Comparison of ENCODE assay signal across 8 cellular contexts in the genomic region with DNA sequence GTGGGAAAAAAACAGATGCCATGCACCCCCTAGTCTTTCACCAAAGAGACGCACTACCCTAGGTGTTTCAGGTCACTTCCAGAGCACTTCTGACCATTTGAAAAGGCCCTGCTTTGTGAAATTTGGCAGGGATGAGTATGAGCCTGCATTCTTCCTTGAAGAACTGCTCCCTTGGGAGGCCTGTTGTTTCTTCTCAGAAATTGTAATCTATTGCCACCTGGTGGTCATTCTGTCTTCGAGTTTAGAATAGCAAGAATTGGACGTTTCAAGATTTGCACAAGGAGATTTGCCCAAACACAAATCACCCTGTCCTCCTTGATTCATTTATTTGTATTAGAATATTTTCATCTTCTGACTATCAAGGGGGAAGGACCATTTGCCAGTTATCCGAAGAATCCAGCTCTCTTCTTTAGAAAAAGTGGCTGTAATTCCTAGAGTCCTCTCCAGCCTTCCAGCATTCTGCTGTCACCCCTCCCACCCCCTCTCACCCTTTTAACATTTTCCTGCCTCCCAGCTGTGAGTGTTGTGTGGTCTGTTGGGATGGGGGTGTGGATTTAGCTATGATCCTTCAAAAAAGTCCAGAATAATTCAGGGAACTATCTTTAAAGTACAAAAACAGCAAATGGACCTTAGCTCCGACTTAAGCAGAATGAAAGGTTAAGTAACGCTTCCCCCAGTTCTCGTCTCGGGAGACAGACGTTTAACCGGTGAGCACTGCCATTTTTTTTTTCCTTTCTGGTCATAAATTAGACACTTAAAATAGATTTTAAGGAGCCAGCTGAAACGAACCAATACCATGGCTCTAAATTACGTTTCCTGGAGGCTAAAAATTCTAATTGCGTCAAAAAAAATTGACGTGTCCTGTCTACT. TPM values are rescaled to one million over a fixed set of nuclear protein-coding genes. Genes with fewer than 3 reads are reported as not detected.
DNase-seq lines count a peak whose midpoint lies in the region; ATAC-seq, FAIRE-seq and TF ChIP-seq lines count a peak whose summit lies in the region.

No MANE protein-coding gene starts in this region.

- FAIRE-seq in keratinocyte (lab: Jason Lieb, UNC), result peak; percentile 84

- dilution Hi-C loops in keratinocyte (cut with MboI; ENCODE audit: extremely low pct_ligation_motif_present, low sequenced_read_pairs), result no loop called here

- TF ChIP-seq CTCF in breast epithelium (IDR thresholded peaks at IDR 0.05), result peak; percentile 78 to 86 (median 83)
- peak; percentile 37 to 57 (median 40) for TF ChIP-seq CTCF in keratinocyte (optimal IDR thresholded peaks at IDR 0.05 in 1 of 3, IDR thresholded peaks at IDR 0.05 in 1 of 3, conservative IDR thresholded peaks at IDR 0.05 in 1 of 3; ENCODE audit: extremely low read depth in 1 of 3, insufficient read depth in 2 of 3, low read length in 3 of 3)
- peak; percentile 67 for TF ChIP-seq CTCF in thoracic aorta (IDR thresholded peaks at IDR 0.05)

- H3K9me1 ChIP-seq in keratinocyte (ENCODE audit: control insufficient read depth, extremely low read depth, insufficient read depth, low read length), result no peaks in the 10 kb centered on the region

- peaks cover 49% of the 10 kb centered on the region for H3K27me3 ChIP-seq in HUES6 (ENCODE audit: control insufficient read depth, insufficient read depth, low read length)
- H3K27me3 ChIP-seq in breast epithelium, result peaks cover 6 to 52% of the 10 kb centered on the region in 2 donors
- H3K27me3 ChIP-seq in keratinocyte (ENCODE audit: control insufficient read depth, extremely low read depth, insufficient read depth, low read length), result peaks cover 37% of the 10 kb centered on the region
- no peaks in the 10 kb centered on the region for H3K27me3 ChIP-seq in thoracic aorta (replicated peaks; ENCODE audit: insufficient read depth)

- ATAC-seq in thoracic aorta (ENCODE audit: insufficient number of reproducible peaks, low FRiP score, low read depth) (no peak), GM21390 (IDR thresholded peaks at IDR 0.05; ENCODE audit: unreplicated experiment) (no peak)
- ATAC-seq in activated CD4-positive, CD25-positive, alpha-beta regulatory T cell treated with anti-CD3 and anti-CD28 coated beads, Interleukin-2, amount 50 U/mL, for 24 hours, result no peak

- peak overlapping the region; percentile 15; the same call in 1 of the 2 replicates for H3K27ac ChIP-seq in HUES6 (ENCODE audit: low read depth, low read length)
- H3K27ac ChIP-seq in breast epithelium, result no peak overlapping the region
- H3K27ac ChIP-seq in keratinocyte (ENCODE audit: control insufficient read depth, insufficient read depth, low read length), result no peak overlapping the region
- no peak overlapping the region for H3K27ac ChIP-seq in thoracic aorta

- H3K4me3 ChIP-seq in HUES6 (ENCODE audit: low read depth, low read length) (peak overlapping the region; percentile 76), breast epithelium (no peak overlapping the region), keratinocyte (ENCODE audit: control insufficient read depth in 2 of 3, extremely low read depth in 1 of 3, insufficient read depth in 2 of 3, low read depth in 1 of 3, low read length in 3 of 3) (no peak overlapping the region), thoracic aorta (no peak overlapping the region)

- no peaks in the 10 kb centered on the region for H3K79me2 ChIP-seq in keratinocyte (ENCODE audit: control insufficient read depth, insufficient read depth, low read length)

- H3K9ac ChIP-seq in HUES6 (ENCODE audit: low read length) (peak overlapping the region; percentile 68), keratinocyte (ENCODE audit: control insufficient read depth, extremely low read depth, insufficient read depth, low read length) (no peak overlapping the region)

- H3K4me1 ChIP-seq in HUES6 (ENCODE audit: control insufficient read depth, insufficient read depth, low read length) (peaks cover 15% of the 10 kb centered on the region), breast epithelium (peaks cover 5 to 9% of the 10 kb centered on the region in 2 donors), keratinocyte (ENCODE audit: control insufficient read depth, extremely low read depth, insufficient read depth, low read length) (peaks cover 17% of the 10 kb centered on the region), thoracic aorta (ENCODE audit: control insufficient read depth in 1 of 2, low read depth in 2 of 2) (peaks cover 10 to 27% of the 10 kb centered on the region in 2 donors)

- H3K36me3 ChIP-seq in HUES6 (ENCODE audit: control insufficient read depth, insufficient read depth, low read length) (no peaks in the 10 kb centered on the region), breast epithelium (no peaks in the 10 kb centered on the region), keratinocyte (ENCODE audit: control insufficient read depth in 2 of 2, extremely low read depth in 1 of 2, insufficient read depth in 2 of 2, low read length in 2 of 2) (no peaks in the 10 kb centered on the region), thoracic aorta (no peaks in the 10 kb centered on the region)

- no peak overlapping the region for H2AFZ ChIP-seq in keratinocyte (ENCODE audit: control insufficient read depth, low read length)

- no peak for TF ChIP-seq POLR2A in breast epithelium (IDR thresholded peaks at IDR 0.05)

- intact Hi-C loops in breast epithelium (cut with DNase I; ENCODE audit: low total_unique reads), result no loop called here

- no peak overlapping the region for H3K4me2 ChIP-seq in keratinocyte (ENCODE audit: control insufficient read depth, extremely low read depth, insufficient read depth, low read depth, low read length)

- H3K9me3 ChIP-seq in HUES6 (ENCODE audit: control insufficient read depth, insufficient read depth, low read depth, low read length), result no peaks in the 10 kb centered on the region
- no peaks in the 10 kb centered on the region for H3K9me3 ChIP-seq in breast epithelium
- H3K9me3 ChIP-seq in keratinocyte (ENCODE audit: control insufficient read depth, low read depth, low read length), result no peaks in the 10 kb centered on the region
- no peaks in the 10 kb centered on the region for H3K9me3 ChIP-seq in thoracic aorta

- peak; percentile 95 for DNase-seq in DMS153 treated with DMSO at 0.1 percent for 48 hours (lab: John Stamatoyannopoulos, UW; ENCODE audit: unreplicated experiment)
- DNase-seq in NCI-H774 (lab: John Stamatoyannopoulos, UW), result peak; percentile 73
- peak in 1 of 2 donors; percentile 37 for DNase-seq in breast epithelium (ENCODE audit: low spot score in 2 of 2)
- peak; percentile 21 for DNase-seq in keratinocyte (ENCODE audit: low read depth, low spot score)
- DNase-seq in thoracic aorta (ENCODE audit: low spot score), result no peak

- no peaks in the 10 kb centered on the region for H4K20me1 ChIP-seq in keratinocyte (ENCODE audit: control insufficient read depth, extremely low read depth, insufficient read depth, low read length)

RNA-seq across cellular contexts. Expression of a gene that starts 3.7 kb away (rescaled TPM):
- total RNA-seq in breast epithelium (under 1 TPM; 0.15 to 0.66 (median 0.48) TPM), thoracic aorta (1 to 10 TPM in 1 of 2 donors, under 1 TPM in 1; 0.41 to 5.5 TPM)
- polyA plus RNA-seq in keratinocyte, result 4.5 to 9.4 TPM (median 5.9 TPM) in 3 replicates
- polyA plus RNA-seq in keratinocyte (2011; ENCODE audit: low read depth), result 1.5 TPM
- polyA plus RNA-seq in keratinocyte (2011; cell fraction: cytosol; rRNA removed), result 4.8 and 7.4 TPM in 2 replicates
- 20.0 and 22.9 TPM in 2 replicates for polyA plus RNA-seq in keratinocyte (2011; cell fraction: nucleus; rRNA removed)
- polyA plus RNA-seq in keratinocyte (2012; ENCODE audit: low replicate concordance), result 2.7 and 7.6 TPM in 2 replicates
- 1.9 to 6.6 TPM (median 3.0 TPM) in 3 replicates for polyA minus RNA-seq in keratinocyte
- polyA minus RNA-seq in keratinocyte (2011; cell fraction: cytosol; rRNA and poly(A)+ RNA removed), result 3.5 TPM
- 4.9 and 6.1 TPM in 2 replicates for polyA minus RNA-seq in keratinocyte (2011; cell fraction: nucleus; rRNA and poly(A)+ RNA removed)

RNA-seq across cellular contexts. Expression of a gene that starts 42.8 kb away (rescaled TPM):
- total RNA-seq in breast epithelium, result under 1 TPM in 1 of 3 donors, not detected in 2; 0.80 TPM
- polyA plus RNA-seq in keratinocyte, result 0.41 to 1.3 TPM (median 0.45 TPM) in 3 replicates
- polyA plus RNA-seq in keratinocyte (2011; ENCODE audit: low read depth), result 5.9 TPM
- 0.79 and 1.5 TPM in 2 replicates for polyA plus RNA-seq in keratinocyte (2011; cell fraction: cytosol; rRNA removed)
- polyA plus RNA-seq in keratinocyte (2011; cell fraction: nucleus; rRNA removed), result 0.88 TPM in 1 of 2 replicates, not detected in the other
- polyA plus RNA-seq in keratinocyte (2012; ENCODE audit: low replicate concordance), result 1.2 and 1.7 TPM in 2 replicates
- not detected in 3 replicates for polyA minus RNA-seq in keratinocyte
- not detected for polyA minus RNA-seq in keratinocyte (2011; cell fraction: cytosol; rRNA and poly(A)+ RNA removed)
- polyA minus RNA-seq in keratinocyte (2011; cell fraction: nucleus; rRNA and poly(A)+ RNA removed), result not detected in 2 replicates
- total RNA-seq in thoracic aorta, result not detected
